19 cellular contexts compared by ENCODE assay signal in the genomic region with DNA sequence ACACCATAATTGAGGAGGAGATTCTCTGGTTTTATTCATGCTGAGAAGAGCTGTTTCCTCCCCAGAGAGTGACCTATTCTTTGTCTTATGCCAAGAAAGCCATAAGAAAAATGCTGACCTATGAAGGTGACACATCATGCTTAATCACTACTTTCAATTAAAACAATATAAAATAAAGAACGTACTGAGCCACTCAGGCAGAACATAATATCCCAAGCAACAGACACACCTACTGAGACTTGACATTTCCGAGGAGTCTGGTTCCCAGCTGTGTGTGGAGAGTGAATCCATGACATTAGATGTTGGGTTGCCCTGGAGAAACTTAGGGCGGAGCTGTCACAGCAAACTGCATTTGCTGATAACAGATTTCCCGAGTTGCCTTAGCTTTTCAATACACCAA.
DNase-seq lines count a peak whose midpoint lies in the region; ATAC-seq and FAIRE-seq lines count a peak whose summit lies in the region.
"Had no signal": no experiment of that assay in that cellular context is flagged by ENCODE, and none has a peak within 500 bp of the region (broad histone marks: within the 10 kb centered on the region; RNA-seq: fewer than 3 reads in every experiment).

No MANE protein-coding gene starts in this region.

- intact Hi-C loops in naive thymus-derived CD4-positive, alpha-beta T cell (cut with micrococcal nuclease) = no loop called here

- FAIRE-seq in RCC 7860 (lab: Jason Lieb, UNC) = no peak
- FAIRE-seq: GM12878 had no signal

- no peaks in the 10 kb centered on the region for H3K27me3 Mint-ChIP-seq in naive thymus-derived CD4-positive, alpha-beta T cell
- H3K27me3 Mint-ChIP-seq: IgD-negative memory B cell had no signal

- H3K27me3 ChIP-seq in esophagus (ENCODE audit: control insufficient read depth in 1 of 2, insufficient read depth in 2 of 2, low read length in 2 of 2) = no peaks in the 10 kb centered on the region
- no peaks in the 10 kb centered on the region for H3K27me3 ChIP-seq in naive thymus-derived CD4-positive, alpha-beta T cell (ENCODE audit: control insufficient read depth in 2 of 2, insufficient read depth in 2 of 2, low read length in 2 of 2)
- H3K27me3 ChIP-seq: BLaER1 treated with 17β-estradiol and CSF1 and Interleukin-3, amounts not matched to agents 10 nM and 100 nM; tibial nerve had no signal

- H3K4me3 ChIP-seq in esophagus (ENCODE audit: low read depth in 1 of 2, low read length in 2 of 2) = no peak overlapping the region
- H3K4me3 ChIP-seq in naive thymus-derived CD4-positive, alpha-beta T cell (ENCODE audit: low read length) = no peak overlapping the region
- H3K4me3 ChIP-seq: BLaER1 treated with 17β-estradiol and CSF1 and Interleukin-3, amounts not matched to agents 10 nM and 100 nM; GM12878; lung; prostate gland; tibial nerve had no signal

- H3K36me3 ChIP-seq in esophagus (ENCODE audit: control insufficient read depth in 2 of 2, insufficient read depth in 2 of 2, low read length in 1 of 2) = no peaks in the 10 kb centered on the region
- H3K36me3 ChIP-seq in naive thymus-derived CD4-positive, alpha-beta T cell (ENCODE audit: control insufficient read depth in 2 of 3, insufficient read depth in 3 of 3, low read length in 3 of 3) = peaks cover 0 to 29% (median 0%) of the 10 kb centered on the region in 3 experiments
- H3K36me3 ChIP-seq: prostate gland, tibial nerve had no signal

- H3K9me3 Mint-ChIP-seq in naive thymus-derived CD4-positive, alpha-beta T cell = peaks cover 0 to 4% (median 0%) of the 10 kb centered on the region in 11 donors
- H3K9me3 Mint-ChIP-seq: IgD-negative memory B cell had no signal

- POLR2A ChIA-PET in naive thymus-derived CD4-positive, alpha-beta T cell (lab: Charles Lee) = interaction anchor here (0.7 to 1.2 kb wide), 6 partner anchors 8 to 69 kb away, joined by 3 to 4 read pairs (median 3); no protein-coding TSS in a partner anchor

- peak overlapping the region in 7 of 9 donors; percentile 25 to 72 (median 55) for H3K27ac Mint-ChIP-seq in naive thymus-derived CD4-positive, alpha-beta T cell
- H3K27ac Mint-ChIP-seq: IgD-negative memory B cell, nephron had no signal

- H3K4me1 Mint-ChIP-seq in naive thymus-derived CD4-positive, alpha-beta T cell = peaks cover 12 to 93% (median 56%) of the 10 kb centered on the region in 7 donors

- H3K27ac ChIP-seq in esophagus (ENCODE audit: low read depth in 2 of 2, low read length in 1 of 2) = peak overlapping the region; percentile 10 to 85
- H3K27ac ChIP-seq in naive thymus-derived CD4-positive, alpha-beta T cell (ENCODE audit: low read depth, low read length) = no peak overlapping the region
- H3K27ac ChIP-seq: BLaER1 treated with 17β-estradiol and CSF1 and Interleukin-3, amounts not matched to agents 10 nM and 100 nM; prostate gland had no signal

- WGBS in esophagus, 2 donors = 47 to 48% methylated on average over 4 of the region's 4 CpGs

- ATAC-seq in naive thymus-derived CD4-positive, alpha-beta T cell = no peak
- ATAC-seq: GM12878 had no signal

- CTCF ChIA-PET in naive thymus-derived CD4-positive, alpha-beta T cell (lab: Charles Lee) = interaction anchor here (0.7 to 2.2 kb wide), 3 partner anchors 10 to 26 kb away, joined by 3 to 6 read pairs (median 3); no protein-coding TSS in a partner anchor

- peak; percentile 15 for DNase-seq in NCI-H2227 treated with DMSO at 0.1 percent for 48 hours (lab: John Stamatoyannopoulos, UW)
- no peak for DNase-seq in NCI-H2227 (lab: John Stamatoyannopoulos, UW; ENCODE audit: unreplicated experiment)
- DNase-seq in RCC 7860 (ENCODE audit: low spot score) = peak; percentile 8
- no peak for DNase-seq in naive thymus-derived CD4-positive, alpha-beta T cell
- no peak for DNase-seq in NCI-H2029 (lab: John Stamatoyannopoulos, UW)
- DNase-seq in activated CD4-positive, CD25-positive, alpha-beta regulatory T cell treated with anti-CD3 and anti-CD28 coated beads, Interleukin-2, amount 50 U/mL, for 72 hours = no peak
- no peak for DNase-seq in activated CD4-positive, alpha-beta T cell treated with anti-CD3 and anti-CD28 coated beads for 4 hours
- DNase-seq: 8988T, amygdala, GDM1, NCI-H748 treated with DMSO at 0.1 percent for 48 hours had no signal

- peaks cover 0 to 4% of the 10 kb centered on the region in 2 donors for H3K4me1 ChIP-seq in esophagus (ENCODE audit: control insufficient read depth in 2 of 2, insufficient read depth in 2 of 2, low read length in 1 of 2)
- peaks cover 0 to 26% of the 10 kb centered on the region in 2 donors for H3K4me1 ChIP-seq in naive thymus-derived CD4-positive, alpha-beta T cell (ENCODE audit: control insufficient read depth in 2 of 2, insufficient read depth in 2 of 2, low read length in 2 of 2)
- H3K4me1 ChIP-seq: prostate gland had no signal

- no peaks in the 10 kb centered on the region for H3K9me3 ChIP-seq in esophagus (ENCODE audit: control insufficient read depth in 2 of 2, insufficient read depth in 1 of 2, low read depth in 1 of 2, low read length in 1 of 2)
- no peaks in the 10 kb centered on the region for H3K9me3 ChIP-seq in naive thymus-derived CD4-positive, alpha-beta T cell (ENCODE audit: control insufficient read depth in 2 of 3, low read length in 3 of 3)
- H3K9me3 ChIP-seq: prostate gland, tibial nerve had no signal

- H3K36me3 Mint-ChIP-seq in naive thymus-derived CD4-positive, alpha-beta T cell = peaks cover 12 to 67% (median 50%) of the 10 kb centered on the region in 5 donors

- peak overlapping the region in 1 of 10 donors; percentile 36 for H3K4me3 Mint-ChIP-seq in naive thymus-derived CD4-positive, alpha-beta T cell
- H3K4me3 Mint-ChIP-seq: nephron had no signal

Comparison
In these comparisons a context has a peak if more than half of its experiments do, and no peak if none do; other contexts are left out.
1. DNase-seq: peak in NCI-H2227 treated with DMSO at 0.1 percent for 48 hours (single experiment) and RCC 7860 (single experiment); none in NCI-H2227 (single experiment), naive thymus-derived CD4-positive, alpha-beta T cell (0 of 9), NCI-H2029 (single experiment), activated CD4-positive, CD25-positive, alpha-beta regulatory T cell treated with anti-CD3 and anti-CD28 coated beads, Interleukin-2, amount 50 U/mL, for 72 hours (single experiment) and activated CD4-positive, alpha-beta T cell treated with anti-CD3 and anti-CD28 coated beads for 4 hours (0 of 2).